Comparison of ENCODE assay signal across 19 cellular contexts in genomic region chr4:87430038-87430437, GRCh38. TPM values are rescaled to one million over a fixed set of nuclear protein-coding genes. Genes with fewer than 3 reads are reported as not detected.
A peak's percentile ranks its signal among the peaks of the same experiment; 100 is the strongest.
DNase-seq lines count a peak whose midpoint lies in the region; ATAC-seq, FAIRE-seq and TF ChIP-seq lines count a peak whose summit lies in the region.
"Had no signal": no experiment of that assay in that cellular context is flagged by ENCODE, and none has a peak within 500 bp of the region (broad histone marks: within the 10 kb centered on the region; RNA-seq: fewer than 3 reads in every experiment).

No MANE protein-coding gene starts in this region.

- H3K9me3 ChIP-seq in HUES48 (ENCODE audit: control insufficient read depth, insufficient read depth, low read length) (no peaks in the 10 kb centered on the region), astrocyte (ENCODE audit: insufficient read depth, low read depth, low read length) (no peaks in the 10 kb centered on the region), H1 (ENCODE audit: insufficient read depth in 2 of 2, low read depth in 1 of 2, low read length in 1 of 2) (no peaks in the 10 kb centered on the region)
- H3K9me3 ChIP-seq: A549, BLaER1 had no signal

- H3K18ac ChIP-seq in H1 (ENCODE audit: extremely low read depth, low read length) = no peak overlapping the region

- no peak overlapping the region for H4K8ac ChIP-seq in H1 (ENCODE audit: extremely low read depth, insufficient read depth, low read length)

- FAIRE-seq in astrocyte (lab: Jason Lieb, UNC) (no peak), H1 (lab: Jason Lieb, UNC) (peak; percentile 57)
- FAIRE-seq: A549, GM18507, K562 had no signal

- no peak for TF ChIP-seq EP300 in H1 (IDR thresholded peaks at IDR 0.05; ENCODE audit: borderline replicate concordance in 1 of 2, low read depth in 2 of 2, low read length in 2 of 2)

- H3K27me3 ChIP-seq in HUES48 (ENCODE audit: control insufficient read depth, insufficient read depth, low read length) (no peaks in the 10 kb centered on the region), astrocyte (ENCODE audit: insufficient read depth, low read length) (no peaks in the 10 kb centered on the region), H1 (replicated peaks in 1 of 4; ENCODE audit: control insufficient read depth in 3 of 4, extremely low read depth in 1 of 4, insufficient read depth in 3 of 4, low read length in 3 of 4) (no peaks in the 10 kb centered on the region)
- H3K27me3 ChIP-seq: BLaER1 had no signal

- POLR2A ChIA-PET in H1 (lab: Charles Lee; ENCODE audit: partially characterized antibody) = no interaction called here

- H3K23me2 ChIP-seq in H1 (ENCODE audit: low read depth, low read length) = peaks cover 3% of the 10 kb centered on the region; the same call in 1 of the 2 replicates

- H3K4me1 ChIP-seq in HUES48 (ENCODE audit: control insufficient read depth, insufficient read depth, low read length) (peaks cover 24% of the 10 kb centered on the region), astrocyte (ENCODE audit: insufficient read depth, low read length) (peaks cover 4% of the 10 kb centered on the region), H1 (replicated peaks in 1 of 4; ENCODE audit: control insufficient read depth in 3 of 4, insufficient read depth in 4 of 4, low read length in 3 of 4) (no peaks in the 10 kb centered on the region; a peak in 1 of 7 replicates)
- H3K4me1 ChIP-seq: BLaER1 had no signal

- H3K27ac Mint-ChIP-seq in astrocyte (ENCODE audit: unreplicated experiment) (no peak overlapping the region), progenitor cell of endocrine pancreas (peak overlapping the region; percentile 11), glutamatergic neuron (ENCODE audit: unreplicated experiment) (no peak overlapping the region)
- H3K27ac Mint-ChIP-seq: CD14-positive monocyte had no signal

- H3K4ac ChIP-seq in H1 (replicated peaks; ENCODE audit: insufficient read length, low read depth, low read length) = no peak overlapping the region

- H2BK15ac ChIP-seq in H1 (ENCODE audit: low read length) = no peak overlapping the region

- no peak overlapping the region for H3K14ac ChIP-seq in H1 (ENCODE audit: insufficient read length)

- H3K36me3 ChIP-seq in HUES48 (ENCODE audit: control insufficient read depth, insufficient read depth, low read length) (peaks cover 2% of the 10 kb centered on the region; the same call in 1 of the 2 replicates), astrocyte (ENCODE audit: insufficient read depth, low read length) (no peaks in the 10 kb centered on the region), H1 (ENCODE audit: control insufficient read depth in 2 of 4, insufficient read depth in 4 of 4, low read length in 3 of 4) (peaks cover 0 to under 1% (median under 1%) of the 10 kb centered on the region in 4 experiments; a peak in 2 of 8 replicates)

- H2BK12ac ChIP-seq in H1 (ENCODE audit: low read depth, low read length) = no peak overlapping the region

- H3K9ac ChIP-seq in HUES48 (ENCODE audit: low read depth, low read length) = no peak overlapping the region
- H3K9ac ChIP-seq in astrocyte (ENCODE audit: low read length) = no peak overlapping the region
- no peak overlapping the region for H3K9ac ChIP-seq in H1 (replicated peaks in 1 of 4; ENCODE audit: extremely low read depth in 1 of 4, low read depth in 3 of 4, low read length in 3 of 4)
- H3K9ac ChIP-seq: BLaER1 had no signal

- peaks cover 5% of the 10 kb centered on the region for H3K36me3 Mint-ChIP-seq in astrocyte (ENCODE audit: low read depth, unreplicated experiment)
- peaks cover 2% of the 10 kb centered on the region for H3K36me3 Mint-ChIP-seq in progenitor cell of endocrine pancreas (ENCODE audit: insufficient read depth)
- no peaks in the 10 kb centered on the region for H3K36me3 Mint-ChIP-seq in glutamatergic neuron (ENCODE audit: unreplicated experiment)

- H2BK120ac ChIP-seq in H1 (replicated peaks; ENCODE audit: low read depth, low read length) = no peak overlapping the region

- H2BK20ac ChIP-seq in H1 (ENCODE audit: low read length) = no peak overlapping the region

- H3K4me1 Mint-ChIP-seq in astrocyte (ENCODE audit: low read depth, unreplicated experiment) (peaks cover 2% of the 10 kb centered on the region), progenitor cell of endocrine pancreas (ENCODE audit: low read depth) (peaks cover 21% of the 10 kb centered on the region), glutamatergic neuron (ENCODE audit: low read depth, unreplicated experiment) (no peaks in the 10 kb centered on the region)

- H3K4me3 Mint-ChIP-seq in astrocyte (ENCODE audit: unreplicated experiment) (no peak overlapping the region), progenitor cell of endocrine pancreas (ENCODE audit: low read depth) (no peak overlapping the region), glutamatergic neuron (ENCODE audit: unreplicated experiment) (no peak overlapping the region)
- H3K4me3 Mint-ChIP-seq: CD14-positive monocyte; CD4-positive, alpha-beta memory T cell; H9 had no signal

- H3K4me2 ChIP-seq in astrocyte (ENCODE audit: low read length) (no peak overlapping the region), H1 (ENCODE audit: insufficient read depth in 1 of 2, low read depth in 2 of 2, low read length in 2 of 2) (no peak overlapping the region)
- H3K4me2 ChIP-seq: A549, BLaER1 had no signal

- no peaks in the 10 kb centered on the region for H3K27me3 Mint-ChIP-seq in astrocyte (ENCODE audit: low read depth, unreplicated experiment)
- H3K27me3 Mint-ChIP-seq in progenitor cell of endocrine pancreas = no peaks in the 10 kb centered on the region
- H3K27me3 Mint-ChIP-seq in glutamatergic neuron (ENCODE audit: unreplicated experiment) = no peaks in the 10 kb centered on the region
- H3K27me3 Mint-ChIP-seq: CD4-positive, alpha-beta memory T cell had no signal

- ATAC-seq in HG02870 (IDR thresholded peaks at IDR 0.05; ENCODE audit: unreplicated experiment) = no peak
- ATAC-seq: A549, K562 had no signal

- H3K56ac ChIP-seq in H1 (replicated peaks; ENCODE audit: insufficient read length, low read depth, low read length) = no peak overlapping the region

- no peak for TF ChIP-seq RAD21 in H1 (IDR thresholded peaks at IDR 0.05 in 1 of 2, conservative IDR thresholded peaks at IDR 0.05 in 1 of 2; ENCODE audit: low read depth in 2 of 2, low read length in 2 of 2)

- TF ChIP-seq POLR2A in H1 (IDR thresholded peaks at IDR 0.05; ENCODE audit: control extremely low read depth in 1 of 2, low read depth in 2 of 2, low read length in 2 of 2) = no peak

- no peak overlapping the region for H4K5ac ChIP-seq in H1 (ENCODE audit: insufficient read length, low read depth, low read length)

- CTCF ChIA-PET in H1 (lab: Charles Lee; ENCODE audit: partially characterized antibody) = no interaction called here

- H3K9me3 Mint-ChIP-seq in astrocyte (ENCODE audit: unreplicated experiment) (no peaks in the 10 kb centered on the region), progenitor cell of endocrine pancreas (ENCODE audit: low read depth) (no peaks in the 10 kb centered on the region), glutamatergic neuron (ENCODE audit: unreplicated experiment) (no peaks in the 10 kb centered on the region)
- H3K9me3 Mint-ChIP-seq: CD14-positive monocyte; CD4-positive, alpha-beta memory T cell; H9 had no signal

- H3K23ac ChIP-seq in H1 (ENCODE audit: insufficient read length) = no peak overlapping the region

- H3K4me3 ChIP-seq in HUES48 (ENCODE audit: low read depth, low read length) (no peak overlapping the region), astrocyte (ENCODE audit: insufficient read depth, low read depth, low read length) (no peak overlapping the region), H1 (ENCODE audit: extremely low read depth in 1 of 4, insufficient read depth in 2 of 4, low read depth in 3 of 4, low read length in 4 of 4) (no peak overlapping the region)
- H3K4me3 ChIP-seq: A549, BLaER1, K562 had no signal

- DNase-seq in astrocyte (ENCODE audit: low read depth) (peak; percentile 38), H1 (ENCODE audit: low read depth in 1 of 2, low spot score in 2 of 2) (no peak), progenitor cell of endocrine pancreas (ENCODE audit: low spot score, unreplicated experiment) (no peak), A172 (ENCODE audit: low spot score) (no peak), glutamatergic neuron (no peak)
- DNase-seq: CD4-positive, alpha-beta memory T cell; DMS153; DMS79; GDM1; GOT3; H9; IMR-90 had no signal

- TF ChIP-seq CTCF in astrocyte (IDR thresholded peaks at IDR 0.05; ENCODE audit: insufficient read depth, low read depth, low read length) (no peak), H1 (IDR thresholded peaks at IDR 0.05; ENCODE audit: control extremely low read depth in 1 of 3, insufficient read depth in 1 of 3, low read depth in 1 of 3, low read length in 3 of 3) (no peak), progenitor cell of endocrine pancreas (IDR thresholded peaks at IDR 0.05; ENCODE audit: unreplicated experiment) (no peak), glutamatergic neuron (IDR thresholded peaks at IDR 0.05; ENCODE audit: partially characterized antibody, unreplicated experiment) (no peak)

- H3K27ac ChIP-seq in HUES48 (ENCODE audit: low read depth, low read length) (peak overlapping the region; percentile 22), astrocyte (ENCODE audit: low read depth, low read length) (no peak overlapping the region), H1 (ENCODE audit: low read depth, low read length) (no peak overlapping the region)
- H3K27ac ChIP-seq: A549, BLaER1 had no signal

- H4K91ac ChIP-seq in H1 (replicated peaks; ENCODE audit: insufficient read length, low read length) = no peak overlapping the region

- H3K79me2 ChIP-seq in astrocyte (ENCODE audit: insufficient read depth, low read length) (peaks cover 84% of the 10 kb centered on the region), H1 (ENCODE audit: control insufficient read depth in 1 of 2, insufficient read depth in 2 of 2, low read length in 2 of 2) (peaks cover 3 to 85% of the 10 kb centered on the region in 2 experiments; a peak in 3 of 4 replicates)

- no peak overlapping the region for H2AK5ac ChIP-seq in H1 (ENCODE audit: low read depth, low read length)

- WGBS in H1 (ENCODE audit: extremely low coverage in 1 of 2, insufficient coverage in 1 of 2, insufficient read length in 1 of 2, insufficient replicate concordance in 2 of 2, low coverage in 1 of 2, low lambda C conversion rate in 2 of 2, missing lambda C conversion rate in 1 of 2), 2 experiments = 97% methylated on average over 2 of the region's 2 CpGs; no CpG with 5 or more reads in 1 of the 2 experiments

- H2AFZ ChIP-seq in astrocyte (ENCODE audit: low read depth, low read length) = no peak overlapping the region
- no peak overlapping the region for H2AFZ ChIP-seq in H1 (ENCODE audit: low read length)

- H3K79me1 ChIP-seq in H1 (ENCODE audit: low read depth, low read length) = peaks cover 3% of the 10 kb centered on the region

- no peak overlapping the region for H2BK5ac ChIP-seq in H1 (ENCODE audit: low read depth, low read length)

- H4K20me1 ChIP-seq in astrocyte (ENCODE audit: insufficient read depth, low read length) = peaks cover 33% of the 10 kb centered on the region
- peaks cover 0 to 1% of the 10 kb centered on the region in 2 experiments for H4K20me1 ChIP-seq in H1 (replicated peaks in 1 of 2; ENCODE audit: control insufficient read depth in 1 of 2, insufficient read depth in 2 of 2, low read length in 2 of 2)

RNA-seq across cellular contexts. Expression of gene NUDT9, which starts 7.7 kb away (rescaled TPM):
- total RNA-seq in astrocyte (31.9 and 33.7 TPM in 2 replicates), progenitor cell of endocrine pancreas (35.1 and 37.8 TPM in 2 replicates), glutamatergic neuron (ENCODE audit: unreplicated experiment) (11.9 TPM)
- total RNA-seq in H1 (2021; fragmentation: NEBNext Ultra II Directional; extraction: Animal tissue kit (Norgen Biotek cat#: 25700)) = 27.6 and 29.3 TPM in 2 replicates
- 9.6 and 13.2 TPM in 2 replicates for polyA plus RNA-seq in H1 (2011; rRNA removed)
- 23.7 TPM for polyA plus RNA-seq in H1 (2011; cell fraction: cytosol; rRNA removed)
- 6.6 TPM for polyA plus RNA-seq in H1 (2011; cell fraction: nucleus; rRNA removed)
- 32.8 to 41.6 TPM (median 35.5 TPM) in 4 replicates for polyA plus RNA-seq in H1 (2012, experiment 1 of 2)
- 6.6 TPM for polyA plus RNA-seq in H1 (2012, experiment 2 of 2)
- 30.6 TPM for polyA plus RNA-seq in H1 (2013, experiment 1 of 2)
- 37.1 TPM for polyA plus RNA-seq in H1 (2013, experiment 2 of 2)
- 9.2 and 10.6 TPM in 2 replicates for polyA minus RNA-seq in H1 (2011; rRNA and poly(A)+ RNA removed)
- polyA minus RNA-seq in H1 (2011; cell fraction: cytosol; rRNA and poly(A)+ RNA removed) = 10.3 TPM
- polyA minus RNA-seq in H1 (2011; cell fraction: nucleus; rRNA and poly(A)+ RNA removed) = 14.7 TPM
- 13.3 and 16.3 TPM in 2 replicates for total RNA-seq in A172 (2014; rRNA removed; shearing (Covaris generic))

RNA-seq across cellular contexts. Expression of gene HSD17B11, which starts 39.0 kb away (rescaled TPM):
- total RNA-seq in astrocyte (32.8 and 34.0 TPM in 2 replicates), progenitor cell of endocrine pancreas (28.2 and 31.7 TPM in 2 replicates), glutamatergic neuron (ENCODE audit: unreplicated experiment) (16.2 TPM)
- 9.0 and 10.2 TPM in 2 replicates for total RNA-seq in H1 (2021; fragmentation: NEBNext Ultra II Directional; extraction: Animal tissue kit (Norgen Biotek cat#: 25700))
- polyA plus RNA-seq in H1 (2011; rRNA removed) = 2.2 and 6.0 TPM in 2 replicates
- polyA plus RNA-seq in H1 (2011; cell fraction: cytosol; rRNA removed) = 5.3 TPM
- 1.1 TPM for polyA plus RNA-seq in H1 (2011; cell fraction: nucleus; rRNA removed)
- polyA plus RNA-seq in H1 (2012, experiment 1 of 2) = 5.4 to 9.4 TPM (median 7.3 TPM) in 4 replicates
- 1.2 TPM for polyA plus RNA-seq in H1 (2012, experiment 2 of 2)
- 15.3 TPM for polyA plus RNA-seq in H1 (2013, experiment 1 of 2)
- polyA plus RNA-seq in H1 (2013, experiment 2 of 2) = 19.4 TPM
- polyA minus RNA-seq in H1 (2011; rRNA and poly(A)+ RNA removed) = 5.8 and 8.1 TPM in 2 replicates
- polyA minus RNA-seq in H1 (2011; cell fraction: cytosol; rRNA and poly(A)+ RNA removed) = 5.6 TPM
- polyA minus RNA-seq in H1 (2011; cell fraction: nucleus; rRNA and poly(A)+ RNA removed) = 4.5 TPM
- 107 and 159 TPM in 2 replicates for total RNA-seq in A172 (2014; rRNA removed; shearing (Covaris generic))
